In the genomic region with DNA sequence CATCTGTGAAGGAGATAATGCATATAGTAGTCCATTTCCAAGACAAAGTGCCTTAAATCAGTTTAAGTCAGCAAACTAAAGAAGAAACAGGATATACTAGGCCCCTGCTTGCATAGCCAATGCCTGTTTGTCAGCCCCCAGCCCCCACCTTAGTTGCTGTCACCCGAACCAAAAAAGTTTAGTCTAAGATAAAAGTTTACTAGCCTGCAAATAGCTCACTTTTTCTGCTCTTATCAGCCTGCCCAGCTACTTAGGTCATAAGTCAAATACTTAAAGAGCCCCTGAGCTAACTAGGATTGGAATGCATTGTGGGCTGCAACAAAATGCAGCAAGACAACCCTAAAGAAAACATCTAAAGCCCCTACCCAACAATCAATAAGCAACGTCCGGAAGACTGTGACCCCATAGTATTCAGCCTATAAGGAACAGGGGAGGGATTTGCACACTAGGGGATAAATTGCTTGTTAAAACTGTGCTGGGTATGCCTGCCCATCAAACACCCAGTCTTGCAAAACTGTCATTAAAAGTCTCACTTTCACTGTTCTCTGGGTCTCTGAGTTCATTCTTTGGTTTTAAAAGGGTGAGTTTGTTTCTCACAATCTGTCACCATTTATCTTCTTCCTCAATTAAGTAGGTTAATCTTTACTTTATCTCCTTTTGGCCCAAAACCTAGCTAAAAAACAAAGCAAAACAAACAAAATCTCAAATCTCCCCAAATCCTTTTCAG, we compare ENCODE assay signal across 1 cellular context.
TF ChIP-seq lines count a peak whose summit lies in the region.

No MANE protein-coding gene starts in this region.

TF ChIP-seq in endothelial cell of umbilical vein, 7 proteins besides CTCF, POLR2A, EP300 and RAD21:
- TF ChIP-seq EZH2 (IDR thresholded peaks at IDR 0.05; ENCODE audit: borderline replicate concordance, low read depth, low read length, severe bottlenecking) (no peak), POLR2AphosphoS5 (IDR thresholded peaks at IDR 0.05; ENCODE audit: insufficient read depth, low read depth, low read length) (no peak), MYC (IDR thresholded peaks at IDR 0.05; ENCODE audit: low read depth, low read length) (no peak), MAX (IDR thresholded peaks at IDR 0.05; ENCODE audit: insufficient read depth, insufficient read length) (no peak), JUN (IDR thresholded peaks at IDR 0.05; ENCODE audit: borderline replicate concordance, insufficient read depth, insufficient read length, low read depth) (no peak), FOS (IDR thresholded peaks at IDR 0.05; ENCODE audit: borderline replicate concordance, insufficient read depth, low read length) (no peak), GATA2 (IDR thresholded peaks at IDR 0.05; ENCODE audit: insufficient read depth, insufficient read length, low read depth, low read length) (no peak)
